Comparison of ENCODE assay signal across 14 cellular contexts in the genomic region with DNA sequence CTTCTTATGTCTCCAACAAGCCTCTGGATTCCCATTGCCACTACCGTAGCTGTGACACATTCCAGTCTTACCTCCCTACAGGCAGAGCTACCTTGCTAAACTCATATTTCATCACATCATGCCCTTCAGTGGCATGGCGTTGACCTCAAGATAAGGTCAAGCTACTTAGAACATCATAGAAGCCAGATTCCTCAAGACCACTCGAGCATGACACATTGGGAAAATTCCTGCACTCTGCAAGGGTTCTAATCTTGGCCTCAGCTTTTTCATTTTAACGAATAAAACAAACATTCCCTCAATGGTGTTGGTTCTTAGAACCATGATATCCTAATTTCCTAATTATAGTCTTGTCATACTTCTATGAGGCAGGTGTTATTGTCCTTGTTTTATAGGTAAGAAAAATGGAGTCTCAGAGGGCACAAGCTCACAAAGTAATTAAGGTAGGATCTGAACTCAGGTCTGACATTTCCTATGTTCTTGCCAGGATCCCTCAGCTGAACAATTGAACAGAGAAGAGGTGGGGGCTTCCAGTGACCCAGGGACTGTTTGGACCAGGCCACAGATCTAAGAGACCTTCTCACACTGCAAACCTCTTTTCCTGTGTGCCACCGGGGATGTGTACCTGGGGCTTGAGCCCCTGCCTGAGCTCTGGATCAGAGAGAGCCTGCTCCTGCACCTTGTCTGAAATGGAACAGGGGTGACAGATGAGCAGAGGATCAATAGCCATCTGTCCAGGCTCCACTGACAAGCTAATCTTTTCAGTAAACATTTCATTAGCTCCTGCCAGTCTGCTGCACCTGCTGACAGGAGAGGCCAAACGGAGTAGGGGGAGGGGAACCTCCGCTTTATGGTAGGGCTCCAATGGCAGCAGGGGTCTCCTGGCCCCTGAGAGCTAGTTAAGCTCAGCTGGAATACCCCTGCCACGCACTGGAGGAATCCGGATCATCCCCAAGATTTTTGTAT. TPM values are rescaled to one million over a fixed set of nuclear protein-coding genes. Genes with fewer than 3 reads are reported as not detected.
DNase-seq lines count a peak whose midpoint lies in the region; ATAC-seq and TF ChIP-seq lines count a peak whose summit lies in the region.
"Had no signal": no experiment of that assay in that cellular context is flagged by ENCODE, and none has a peak within 500 bp of the region (broad histone marks: within the 10 kb centered on the region; RNA-seq: fewer than 3 reads in every experiment).

No MANE protein-coding gene starts in this region.

- H3K9me3 ChIP-seq in MM.1S (replicated peaks; ENCODE audit: insufficient read depth, low read length), result no peaks in the 10 kb centered on the region
- H3K9me3 ChIP-seq: HAP-1, upper lobe of right lung had no signal

- H3K36me3 ChIP-seq in MM.1S (replicated peaks; ENCODE audit: insufficient read depth, low read length), result no peaks in the 10 kb centered on the region
- H3K36me3 ChIP-seq: HAP-1, upper lobe of right lung had no signal

- no peaks in the 10 kb centered on the region for H3K9me2 ChIP-seq in MM.1S (replicated peaks; ENCODE audit: insufficient read depth, low read length)

- no peak overlapping the region for H3K27ac ChIP-seq in MM.1S (ENCODE audit: low read length)
- H3K27ac ChIP-seq: upper lobe of right lung had no signal

- no peaks in the 10 kb centered on the region for H3F3A ChIP-seq in MM.1S (ENCODE audit: insufficient read depth, low read length)

- TF ChIP-seq CTCF in MM.1S (IDR thresholded peaks at IDR 0.05; ENCODE audit: low read length), result no peak

- H3K79me2 ChIP-seq in MM.1S (ENCODE audit: low read length), result no peaks in the 10 kb centered on the region

- H3K4me1 ChIP-seq in MM.1S (ENCODE audit: low read length), result peaks cover 7% of the 10 kb centered on the region; the same call in 1 of the 2 replicates
- H3K4me1 ChIP-seq: upper lobe of right lung had no signal

- H3K9ac ChIP-seq in MM.1S (ENCODE audit: low read length), result no peak overlapping the region

- no peak overlapping the region for H3K4me3 ChIP-seq in MM.1S (ENCODE audit: low read length)
- H3K4me3 ChIP-seq: HAP-1, upper lobe of right lung had no signal

- H4K20me1 ChIP-seq in MM.1S (ENCODE audit: insufficient read depth, low read length), result no peaks in the 10 kb centered on the region

- no peak for ATAC-seq in HG02678 (IDR thresholded peaks at IDR 0.05; ENCODE audit: unreplicated experiment)
- ATAC-seq: activated naive CD8-positive, alpha-beta T cell treated with anti-CD3 and anti-CD28 coated beads, Interleukin-2, amount 50 U/mL, for 24 hours; naive thymus-derived CD4-positive, alpha-beta T cell; Right ventricle myocardium inferior; upper lobe of right lung had no signal

- no peak overlapping the region for H3K4me2 ChIP-seq in MM.1S (ENCODE audit: low read depth, low read length)

- no peaks in the 10 kb centered on the region for H3K27me3 ChIP-seq in MM.1S (replicated peaks; ENCODE audit: insufficient read depth, low read length)
- H3K27me3 ChIP-seq: upper lobe of right lung had no signal

- DNase-seq in NCI-H2107 treated with DMSO at 0.1 percent for 48 hours (lab: John Stamatoyannopoulos, UW; ENCODE audit: unreplicated experiment), result peak; percentile 48
- DNase-seq in NCI-H2107 (lab: John Stamatoyannopoulos, UW), result no peak
- peak; percentile 67 to 73 for DNase-seq in NCI-H1930 (lab: John Stamatoyannopoulos, UW)
- DNase-seq in SW480 (ENCODE audit: low spot score), result peak; percentile 16
- DNase-seq in renal cortical epithelial cell (ENCODE audit: low read depth), result peak; percentile 73
- DNase-seq in MM.1S, result no peak
- DNase-seq in SKM-1 (lab: John Stamatoyannopoulos, UW; ENCODE audit: unreplicated experiment), result no peak
- DNase-seq: activated naive CD8-positive, alpha-beta T cell treated with anti-CD3 and anti-CD28 coated beads, Interleukin-2, amount 50 U/mL, for 24 hours; foreskin fibroblast; naive thymus-derived CD4-positive, alpha-beta T cell; upper lobe of right lung had no signal

- H2AFZ ChIP-seq in MM.1S (ENCODE audit: low read length), result no peak overlapping the region

RNA-seq across cellular contexts. Expression of gene ALG2, which starts 49.3 kb away (rescaled TPM):
- 46.7 and 54.6 TPM in 2 replicates for total RNA-seq in renal cortical epithelial cell

RNA-seq across cellular contexts. Expression of gene SEC61B, which starts 49.7 kb away (rescaled TPM):
- total RNA-seq in renal cortical epithelial cell, result 70.1 and 134 TPM in 2 replicates

Comparison
In these comparisons a context has a peak if more than half of its experiments do, and no peak if none do; other contexts are left out.
1. DNase-seq: peak in NCI-H2107 treated with DMSO at 0.1 percent for 48 hours (single experiment), NCI-H1930 (2 of 2), SW480 (single experiment) and renal cortical epithelial cell (single experiment); none in NCI-H2107 (single experiment), MM.1S (single experiment) and SKM-1 (single experiment).